In genomic region chr7:149856-150636, GRCh38 we compare ENCODE assay signal across 8 cellular contexts. TPM values are rescaled to one million over a fixed set of nuclear protein-coding genes. Genes with fewer than 3 reads are reported as not detected.
DNase-seq lines count a peak whose midpoint lies in the region; ATAC-seq and TF ChIP-seq lines count a peak whose summit lies in the region.

No MANE protein-coding gene starts in this region.

- peak overlapping the region; percentile 75 for H3K4me3 ChIP-seq in choroid plexus epithelial cell (ENCODE audit: low read depth, low read length)

- DNase-seq in T-helper 17 cell (peak in 2 of 3 donors; percentile 10 to 17), choroid plexus epithelial cell (ENCODE audit: low read depth) (no peak), memory B cell (ENCODE audit: low spot score in 2 of 2) (peak; percentile 21 to 62), DMS53 treated with DMSO at 0.1 percent for 48 hours (lab: John Stamatoyannopoulos, UW; ENCODE audit: unreplicated experiment) (no peak)
- peak; percentile 62 for DNase-seq in stimulated activated CD8-positive, alpha-beta memory T cell treated with anti-CD3 and anti-CD28 coated beads, Interleukin-4, amount 100 ng/mL, for 48 hours

- peak overlapping the region; percentile 78 for H3K9ac ChIP-seq in ES-I3 (ENCODE audit: low read depth, low read length)

- peaks cover 2% of the 10 kb centered on the region for H3K36me3 Mint-ChIP-seq in T-helper 17 cell (ENCODE audit: low read depth)
- H3K36me3 Mint-ChIP-seq in memory B cell, result peaks cover 8% of the 10 kb centered on the region

- H3K4me3 Mint-ChIP-seq in T-helper 17 cell (peak overlapping the region; percentile 94), memory B cell (peak overlapping the region; percentile 82)

- no peaks in the 10 kb centered on the region for H3K9me3 Mint-ChIP-seq in memory B cell

- H3K9me3 ChIP-seq in ES-I3 (ENCODE audit: control insufficient read depth, insufficient read depth, low read length) (no peaks in the 10 kb centered on the region), T-helper 17 cell (ENCODE audit: control insufficient read depth, low read length, poor library complexity, severe bottlenecking) (no peaks in the 10 kb centered on the region)

- H3K4me1 Mint-ChIP-seq in T-helper 17 cell (peaks cover 15% of the 10 kb centered on the region), memory B cell (peaks cover 3% of the 10 kb centered on the region)

- H3K27me3 Mint-ChIP-seq in T-helper 17 cell (no peaks in the 10 kb centered on the region), memory B cell (no peaks in the 10 kb centered on the region)

- peak overlapping the region; percentile 97 for H3K27ac Mint-ChIP-seq in T-helper 17 cell
- H3K27ac Mint-ChIP-seq in memory B cell, result peak overlapping the region; percentile 96

- no peaks in the 10 kb centered on the region; the same call in 1 of the 2 replicates for H3K4me1 ChIP-seq in ES-I3 (ENCODE audit: insufficient read depth, low read length)

- H3K36me3 ChIP-seq in ES-I3 (ENCODE audit: insufficient read depth, low read length), result no peaks in the 10 kb centered on the region; the same call in 1 of the 2 replicates

- ATAC-seq in HG03045 (IDR thresholded peaks at IDR 0.05; ENCODE audit: unreplicated experiment) (peak; percentile 22), T-helper 17 cell (no peak), memory B cell (ENCODE audit: low read depth) (no peak), GM21529 (IDR thresholded peaks at IDR 0.05; ENCODE audit: unreplicated experiment) (no peak)

- no peak for TF ChIP-seq CTCF in choroid plexus epithelial cell (conservative IDR thresholded peaks at IDR 0.05; ENCODE audit: low read depth, low read length)

RNA-seq across cellular contexts. Expression of gene FAM20C, which starts 42.3 kb away (rescaled TPM):
- 1 to 10 TPM; 1.4 to 2.8 TPM for total RNA-seq in T-helper 17 cell

Comparison
In these comparisons a context has a peak if more than half of its experiments do, and no peak if none do; other contexts are left out.
1. DNase-seq: peak in T-helper 17 cell (2 of 3), memory B cell (2 of 2) and stimulated activated CD8-positive, alpha-beta memory T cell treated with anti-CD3 and anti-CD28 coated beads, Interleukin-4, amount 100 ng/mL, for 48 hours (single experiment); none in choroid plexus epithelial cell (single experiment) and DMS53 treated with DMSO at 0.1 percent for 48 hours (single experiment).